In the genomic region with DNA sequence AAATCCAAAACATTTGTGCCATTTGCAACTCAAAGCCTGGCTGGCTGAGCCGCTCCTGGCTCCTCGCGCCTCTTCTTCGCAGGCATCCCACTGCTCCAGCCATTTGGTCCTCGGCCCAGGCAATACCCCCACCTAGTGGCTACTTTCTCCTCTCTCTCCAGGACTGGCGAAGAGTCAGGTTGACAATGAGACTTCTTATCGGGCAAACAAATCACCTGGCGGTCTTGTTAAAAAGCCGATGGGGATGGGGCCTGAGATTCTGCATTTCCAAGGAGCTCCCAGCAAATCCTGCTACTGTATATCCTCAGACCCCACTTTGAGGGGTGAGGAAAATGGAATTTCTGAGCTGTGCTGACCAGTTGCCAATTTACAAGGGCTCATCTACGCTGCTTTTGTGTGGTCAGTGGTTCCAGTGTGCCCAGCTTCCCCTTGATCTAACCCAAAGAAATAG, we compare ENCODE assay signal across 8 cellular contexts.
DNase-seq lines count a peak whose midpoint lies in the region; ATAC-seq, FAIRE-seq and TF ChIP-seq lines count a peak whose summit lies in the region.

No MANE protein-coding gene starts in this region.

- FAIRE-seq in D721Med (lab: Jason Lieb, UNC), result no peak

- DNase-seq in D721Med (ENCODE audit: insufficient read length, low spot score) (no peak), HAP-1 (ENCODE audit: low spot score in 2 of 2) (peak; percentile 54 to 77), NCI-H82 treated with DMSO at 0.1 percent for 48 hours (lab: John Stamatoyannopoulos, UW; ENCODE audit: unreplicated experiment) (peak; percentile 43), T47D (ENCODE audit: low read depth in 1 of 2, low spot score in 1 of 2) (peak; percentile 27 to 76), kidney tubule cell (ENCODE audit: low spot score) (peak; percentile 57), tibial artery (no peak)

- H3K9me3 ChIP-seq in HAP-1, result no peaks in the 10 kb centered on the region
- no peaks in the 10 kb centered on the region for H3K9me3 ChIP-seq in tibial artery

- no peaks in the 10 kb centered on the region for H3K36me3 ChIP-seq in HAP-1 (replicated peaks)
- H3K36me3 ChIP-seq in tibial artery, result no peaks in the 10 kb centered on the region

- H3K27ac ChIP-seq in tibial artery, result no peak overlapping the region

- H3K4me1 ChIP-seq in HAP-1 (no peaks in the 10 kb centered on the region), tibial artery (no peaks in the 10 kb centered on the region)

- peak; percentile 79 for TF ChIP-seq CTCF in D721Med (IDR thresholded peaks at IDR 0.05; ENCODE audit: insufficient read depth, missing control alignments)
- peak; percentile 26 to 52 for TF ChIP-seq CTCF in tibial artery (IDR thresholded peaks at IDR 0.05)

- in situ Hi-C loops in HAP-1 (cut with MboI; ENCODE audit: low sequenced_read_pairs) (no loop called here), T47D (cut with HindIII; ENCODE audit: low pct_unique_long_range_greater_than_20kb, low sequenced_read_pairs) (no loop called here)

- peaks cover 4% of the 10 kb centered on the region; the same call in 1 of the 2 replicates for H3K27me3 ChIP-seq in HAP-1 (ENCODE audit: low read depth)
- peaks cover 0 to 53% of the 10 kb centered on the region in 2 donors for H3K27me3 ChIP-seq in tibial artery

- ATAC-seq in GM19328 (IDR thresholded peaks at IDR 0.05; ENCODE audit: unreplicated experiment) (no peak), GM19397 (IDR thresholded peaks at IDR 0.05; ENCODE audit: unreplicated experiment) (no peak)

- intact Hi-C loops in tibial artery (cut with DNase I; ENCODE audit: low total_unique reads), result no loop called here

- H3K4me3 ChIP-seq in HAP-1 (no peak overlapping the region), tibial artery (no peak overlapping the region)

Comparison
In these comparisons a context has a peak if more than half of its experiments do, and no peak if none do; other contexts are left out.
1. DNase-seq: peak in HAP-1 (2 of 2), NCI-H82 treated with DMSO at 0.1 percent for 48 hours (single experiment), T47D (2 of 2) and kidney tubule cell (single experiment); none in D721Med (single experiment) and tibial artery (0 of 2).